ENCODE assay signal across 20 cellular contexts in genomic region chr1:115492019-115492595, GRCh38.
"Had no signal": no experiment of that assay in that cellular context is flagged by ENCODE, and none has a peak within 500 bp of the region (broad histone marks: within the 10 kb centered on the region; RNA-seq: fewer than 3 reads in every experiment).

No MANE protein-coding gene starts in this region.

- H3K4me1 ChIP-seq: ascending aorta, prostate gland, stomach, upper lobe of left lung had no signal

- DNase-seq: activated CD4-positive, alpha-beta T cell treated with anti-CD3 and anti-CD28 coated beads, Interleukin-2, amount 50 U/mL, for 1 hour; activated CD4-positive, CD25-positive, alpha-beta regulatory T cell treated with anti-CD3 and anti-CD28 coated beads, Interleukin-2, amount 50 U/mL, for 72 hours; activated CD8-positive, alpha-beta memory T cell treated with anti-CD3 and anti-CD28 coated beads, Interleukin-2, amount 50 U/mL, for 4 hours; activated effector memory CD4-positive, alpha-beta T cell treated with Interleukin-2 at 50 U/mL for 16 hours; activated naive CD4-positive, alpha-beta T cell treated with anti-CD3 and anti-CD28 coated beads, Interleukin-2, amount 50 U/mL, for 16 hours; activated T-cell treated with anti-CD3 and anti-CD28 coated beads, Interleukin-2, amount 50 U/mL, for 48 hours; dorsolateral prefrontal cortex; endodermal cell; foreskin melanocyte; glutamatergic neuron; hippocampal formation; left colon; stimulated activated CD4-positive, alpha-beta T cell treated with anti-CD3 and anti-CD28 coated beads, Interleukin-2, amount 100 ng/mL, for 24 hours; stomach had no signal

- H3K27ac ChIP-seq: ascending aorta, dorsolateral prefrontal cortex, prostate gland, stomach, upper lobe of left lung had no signal

- ATAC-seq: left colon, right cardiac atrium had no signal

- H3K9me3 ChIP-seq: ascending aorta, prostate gland, stomach, upper lobe of left lung had no signal

- H3K4me3 ChIP-seq: ascending aorta, dorsolateral prefrontal cortex, lung, prostate gland, stomach, upper lobe of left lung had no signal

- H3K27me3 ChIP-seq: ascending aorta, dorsolateral prefrontal cortex, stomach, upper lobe of left lung had no signal

- H3K36me3 ChIP-seq: ascending aorta, prostate gland, stomach, upper lobe of left lung had no signal

- H3K9me3 Mint-ChIP-seq: endodermal cell; T-helper 1 cell treated with Interleukin-12 subunit alpha and Interleukin-12 subunit beta and Interleukin-4 antibody, amounts not matched to agents 30 μg/mL and 1 μg/mL, for 36 hours had no signal

- H3K4me3 Mint-ChIP-seq: endodermal cell; T-helper 1 cell treated with Interleukin-12 subunit alpha and Interleukin-12 subunit beta and Interleukin-4 antibody, amounts not matched to agents 30 μg/mL and 1 μg/mL, for 36 hours had no signal

- H3K27ac Mint-ChIP-seq: endodermal cell; T-helper 1 cell treated with Interleukin-12 subunit alpha and Interleukin-12 subunit beta and Interleukin-4 antibody, amounts not matched to agents 30 μg/mL and 1 μg/mL, for 36 hours had no signal
